Comparison of ENCODE assay signal across 31 cellular contexts in genomic region chr5:33558489-33558888, GRCh38.
DNase-seq lines count a peak whose midpoint lies in the region; ATAC-seq and TF ChIP-seq lines count a peak whose summit lies in the region.
"Had no signal": no experiment of that assay in that cellular context is flagged by ENCODE, and none has a peak within 500 bp of the region (broad histone marks: within the 10 kb centered on the region; RNA-seq: fewer than 3 reads in every experiment).

No MANE protein-coding gene starts in this region.

- H3K4me3 ChIP-seq in adipocyte (ENCODE audit: low read length) (no peak overlapping the region), gastroesophageal sphincter (no peak overlapping the region)
- H3K4me3 ChIP-seq: esophagus muscularis mucosa, pancreas, suprapubic skin had no signal

- ATAC-seq in Right ventricle myocardium inferior (peak; percentile 59), gastroesophageal sphincter (peak; percentile 46), GM18873 (IDR thresholded peaks at IDR 0.05; ENCODE audit: low FRiP score, unreplicated experiment) (no peak), HG03280 (IDR thresholded peaks at IDR 0.05; ENCODE audit: unreplicated experiment) (no peak)
- ATAC-seq: activated CD4-positive, alpha-beta T cell treated with anti-CD3 and anti-CD28 coated beads for 36 hours; SK-N-SH treated with all-trans-retinoic acid at 6 μM for 48 hours; T-helper 17 cell had no signal

- H3K4me1 ChIP-seq in adipocyte (ENCODE audit: control insufficient read depth, insufficient read depth, low read length) (peaks cover 21% of the 10 kb centered on the region), gastroesophageal sphincter (peaks cover 0 to 34% (median 3%) of the 10 kb centered on the region in 3 donors)
- H3K4me1 ChIP-seq: suprapubic skin had no signal

- no peak for TF ChIP-seq CTCF in gastroesophageal sphincter (IDR thresholded peaks at IDR 0.05)

- no peak for TF ChIP-seq POLR2A in gastroesophageal sphincter (IDR thresholded peaks at IDR 0.05)

- H3K27ac ChIP-seq in gastroesophageal sphincter = no peak overlapping the region
- H3K27ac ChIP-seq: 22Rv1, esophagus muscularis mucosa, pancreas, suprapubic skin had no signal

- H3K36me3 ChIP-seq in adipocyte (ENCODE audit: control insufficient read depth, insufficient read depth, low read length, severe bottlenecking) (peaks cover 6% of the 10 kb centered on the region), gastroesophageal sphincter (no peaks in the 10 kb centered on the region)
- H3K36me3 ChIP-seq: esophagus muscularis mucosa, pancreas, suprapubic skin had no signal

- H3K27me3 ChIP-seq in adipocyte (replicated peaks; ENCODE audit: control insufficient read depth, insufficient read depth, low read length) (no peaks in the 10 kb centered on the region), gastroesophageal sphincter (no peaks in the 10 kb centered on the region)
- H3K27me3 ChIP-seq: esophagus muscularis mucosa, pancreas, suprapubic skin had no signal

- H3K9ac ChIP-seq in adipocyte (ENCODE audit: low read length) = no peak overlapping the region

- DNase-seq in Right ventricle myocardium inferior (ENCODE audit: missing footprints) (no peak), cardiac septum (ENCODE audit: low spot score) (no peak), adipocyte (ENCODE audit: low read depth) (peak; percentile 50), NCI-H1930 (lab: John Stamatoyannopoulos, UW) (no peak)
- DNase-seq in activated CD4-positive, CD25-positive, alpha-beta regulatory T cell (lab: John Stamatoyannopoulos, UW) = no peak
- DNase-seq: activated CD4-positive, alpha-beta T cell treated with anti-CD3 and anti-CD28 coated beads for 36 hours; activated effector memory CD4-positive, alpha-beta T cell treated with anti-CD3 and anti-CD28 coated beads, Interleukin-2, amount 50 U/mL, for 16 hours; activated naive CD8-positive, alpha-beta T cell treated with anti-CD3 and anti-CD28 coated beads for 36 hours; CD4-positive, alpha-beta T cell; central memory CD4-positive, alpha-beta T cell; DMS 273 treated with DMSO at 0.1 percent for 48 hours; H9; head of caudate nucleus; mammary epithelial cell; NCI-H2029 treated with DMSO at 0.1 percent for 48 hours; NCI-H226; NCI-H774; nephron progenitor cell; pancreas; right cardiac atrium; RPMI8226; stimulated activated CD4-positive, alpha-beta T cell treated with anti-CD3 and anti-CD28 coated beads, Interleukin-12 subunit alpha, Interleukin-12 subunit beta, amount 100 ng/mL, for 4 hours; stimulated activated CD4-positive, alpha-beta T cell treated with anti-CD3 and anti-CD28 coated beads, Interleukin-4, amount 100 ng/mL, for 1 hour; T-helper 17 cell had no signal

- no peaks in the 10 kb centered on the region for H3K9me3 ChIP-seq in adipocyte (ENCODE audit: control insufficient read depth, low read length)
- H3K9me3 ChIP-seq in gastroesophageal sphincter = no peaks in the 10 kb centered on the region
- H3K9me3 ChIP-seq: esophagus muscularis mucosa, pancreas, suprapubic skin had no signal

- 38 to 40% methylated on average over 1 of the region's 1 CpG for WGBS in gastroesophageal sphincter (ENCODE audit: low coverage in 1 of 2), 2 donors

- intact Hi-C loops in Right ventricle myocardium inferior (cut with DNase I) (no loop called here), cardiac septum (cut with DNase I) (no loop called here)

- TF ChIP-seq EP300 in gastroesophageal sphincter (IDR thresholded peaks at IDR 0.05) = no peak

Comparison
In these comparisons a context has a peak if more than half of its experiments do, and no peak if none do; other contexts are left out.
1. ATAC-seq: peak in Right ventricle myocardium inferior (single experiment) and gastroesophageal sphincter (single experiment); none in GM18873 (single experiment) and HG03280 (single experiment).